ENCODE assay signal across 8 cellular contexts in genomic region chr5:111223790-111224560, GRCh38. TPM values are rescaled to one million over a fixed set of nuclear protein-coding genes. Genes with fewer than 3 reads are reported as not detected.
DNase-seq lines count a peak whose midpoint lies in the region; ATAC-seq and TF ChIP-seq lines count a peak whose summit lies in the region.

Gene CAMK4, plus strand, starts transcription at chr5:111224384. Its CDS starts 100 bp downstream, at chr5:111224484.

- no peaks in the 10 kb centered on the region for H3K36me3 ChIP-seq in endocrine pancreas (ENCODE audit: control insufficient read depth, insufficient read depth, low read length)

- H3K27me3 ChIP-seq in endocrine pancreas (ENCODE audit: control insufficient read depth, insufficient read depth, low read length), result no peaks in the 10 kb centered on the region

- no peak within 1 kb of the TSS for H3K4me3 ChIP-seq in endocrine pancreas (ENCODE audit: control insufficient read depth, insufficient read depth, low read length)

- H3K27me3 Mint-ChIP-seq in mesothelial cell of epicardium (ENCODE audit: low read depth), result peaks cover 32% of the 10 kb centered on the region

- peaks cover under 1% of the 10 kb centered on the region for H3K36me3 Mint-ChIP-seq in mesothelial cell of epicardium

- H3K4me1 Mint-ChIP-seq in mesothelial cell of epicardium, result peaks cover 18% of the 10 kb centered on the region

- no peaks in the 10 kb centered on the region for H3K9me3 ChIP-seq in endocrine pancreas (ENCODE audit: control insufficient read depth, low read length)

- DNase-seq in AG09319 (ENCODE audit: extremely low read depth, low read depth), result peak; percentile 39
- peak; percentile 76 to 82 for DNase-seq in NCI-H524 (lab: John Stamatoyannopoulos, UW)
- peak; percentile 56 for DNase-seq in activated CD8-positive, alpha-beta memory T cell treated with anti-CD3 and anti-CD28 coated beads for 4 hours (ENCODE audit: low read depth in 2 of 2)
- DNase-seq in mesothelial cell of epicardium (ENCODE audit: low spot score in 2 of 2, unreplicated experiment in 2 of 2), result peak; percentile 70 to 78
- DNase-seq in stimulated activated CD8-positive, alpha-beta memory T cell treated with anti-CD3 and anti-CD28 coated beads, Interleukin-2, amount 100 ng/mL, for 1 hour (ENCODE audit: low read depth in 2 of 2), result peak; percentile 49 to 72

- no peaks in the 10 kb centered on the region for H3K4me1 ChIP-seq in endocrine pancreas (ENCODE audit: control insufficient read depth, insufficient read depth, low read length)

- peak; percentile 56 for TF ChIP-seq POLR2A in GM18951 (IDR thresholded peaks at IDR 0.05; ENCODE audit: extremely low read depth, insufficient read depth, insufficient read length)

- peak within 1 kb of the TSS; percentile 41 for H3K27ac Mint-ChIP-seq in mesothelial cell of epicardium

- H3K4me3 Mint-ChIP-seq in mesothelial cell of epicardium, result peak within 1 kb of the TSS; percentile 78

- ATAC-seq in HG03139 (IDR thresholded peaks at IDR 0.05; ENCODE audit: unreplicated experiment), result peak; percentile 74

- TF ChIP-seq CTCF in AG09319 (IDR thresholded peaks at IDR 0.05; ENCODE audit: low read depth, low read length) (peak; percentile 23), mesothelial cell of epicardium (IDR thresholded peaks at IDR 0.05; ENCODE audit: unreplicated experiment) (no peak)

- no peaks in the 10 kb centered on the region for H3K9me3 Mint-ChIP-seq in mesothelial cell of epicardium

- in situ Hi-C loops in GM18951 (cut with MboI; ENCODE audit: low sequenced_read_pairs, unreplicated experiment), result no loop called here

- peak within 1 kb of the TSS; percentile 39 for H3K9ac ChIP-seq in endocrine pancreas (ENCODE audit: control insufficient read depth, insufficient read depth, low read length)

RNA-seq across cellular contexts. Expression of gene CAMK4, which starts in this region (rescaled TPM):
- 11.4 to 13.3 TPM (median 11.7 TPM) in 3 replicates for total RNA-seq in mesothelial cell of epicardium
